ENCODE assay signal across 8 cellular contexts in the genomic region with DNA sequence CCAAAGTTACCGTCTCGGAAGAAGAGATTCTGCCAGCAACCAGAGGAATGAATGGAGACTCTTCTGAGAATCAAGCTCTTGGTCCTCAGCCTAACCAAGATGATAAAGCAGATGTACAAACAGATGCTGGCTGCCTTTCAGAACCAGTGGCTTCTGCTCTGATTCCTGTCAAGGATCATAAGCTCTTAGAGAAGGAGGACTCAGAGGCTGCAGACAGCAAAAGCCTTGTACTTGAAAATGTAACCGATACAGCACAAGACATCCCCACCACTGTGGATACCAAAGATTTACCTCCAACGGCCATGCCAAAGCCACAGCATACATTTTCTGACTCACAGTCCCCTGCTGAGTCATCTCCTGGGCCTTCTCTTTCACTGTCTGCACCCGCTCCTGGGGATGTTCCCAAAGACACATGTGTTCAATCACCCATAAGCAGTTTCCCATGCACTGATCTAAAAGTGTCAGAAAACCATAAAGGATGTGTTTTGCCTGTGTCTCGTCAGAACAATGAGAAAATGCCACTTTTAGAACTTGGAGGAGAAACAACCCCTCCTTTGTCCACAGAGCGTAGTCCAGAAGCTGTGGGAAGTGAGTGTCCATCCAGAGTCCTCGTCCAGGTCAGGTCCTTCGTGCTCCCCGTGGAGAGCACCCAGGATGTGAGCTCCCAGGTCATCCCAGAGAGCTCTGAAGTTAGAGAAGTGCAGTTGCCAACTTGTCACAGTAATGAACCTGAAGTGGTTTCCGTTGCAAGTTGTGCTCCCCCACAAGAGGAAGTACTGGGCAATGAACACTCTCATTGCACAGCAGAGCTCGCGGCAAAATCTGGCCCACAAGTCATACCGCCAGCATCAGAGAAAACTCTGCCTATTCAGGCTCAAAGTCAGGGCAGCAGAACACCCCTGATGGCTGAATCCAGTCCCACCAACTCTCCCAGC.
DNase-seq lines count a peak whose midpoint lies in the region; ATAC-seq, FAIRE-seq and TF ChIP-seq lines count a peak whose summit lies in the region.

No MANE protein-coding gene starts in this region.

- peak overlapping the region; percentile 54 to 78; a peak in 5 of 6 replicates for H3K27ac ChIP-seq in A549

- H3K4me1 ChIP-seq in A549 = peaks cover 13% of the 10 kb centered on the region

- TF ChIP-seq POLR2A in A549 (IDR thresholded peaks at IDR 0.05; ENCODE audit: low read length) = no peak

- TF ChIP-seq EP300 in A549 (IDR thresholded peaks at IDR 0.05) = no peak

- peak; percentile 82 to 87 for ATAC-seq in A549
- peak; percentile 52 for ATAC-seq in GM19035 (IDR thresholded peaks at IDR 0.05; ENCODE audit: unreplicated experiment)
- peak; percentile 52 for ATAC-seq in HG03196 (IDR thresholded peaks at IDR 0.05; ENCODE audit: unreplicated experiment)
- ATAC-seq in SK-N-SH treated with all-trans-retinoic acid at 6 μM for 48 hours = peak; percentile 89

- no peak for TF ChIP-seq CTCF in A549 (IDR thresholded peaks at IDR 0.05)

- peak overlapping the region; percentile 29 for H3K4me2 ChIP-seq in A549

- TF ChIP-seq RAD21 in A549 (conservative IDR thresholded peaks at IDR 0.05 in 1 of 2, IDR thresholded peaks at IDR 0.05 in 1 of 2) = no peak

- no peaks in the 10 kb centered on the region for H3K9me3 Mint-ChIP-seq in activated naive CD4-positive, alpha-beta T cell treated with anti-CD3 and anti-CD28 coated beads, Interleukin-2, amount 50 U/mL, for 24 hours

- peak overlapping the region; percentile 100 for H3K27ac Mint-ChIP-seq in activated naive CD4-positive, alpha-beta T cell treated with anti-CD3 and anti-CD28 coated beads, Interleukin-2, amount 50 U/mL, for 24 hours

- H3K4me3 Mint-ChIP-seq in activated naive CD4-positive, alpha-beta T cell treated with anti-CD3 and anti-CD28 coated beads, Interleukin-2, amount 50 U/mL, for 24 hours = peak overlapping the region; percentile 89

- CTCF ChIA-PET in A549 (lab: Yijun Ruan, JAX) = interaction anchor here (0.9 kb wide), 1 partner anchor 46 kb away, joined by 4 read pairs; no protein-coding TSS in a partner anchor

- 83% methylated on average over 10 of the region's 14 CpGs for WGBS in A549 (ENCODE audit: missing lambda C conversion rate)

- DNase-seq in A549 (ENCODE audit: low read depth in 1 of 2, low spot score in 1 of 2) = peak; percentile 27 to 31
- DNase-seq in kidney tubule cell (ENCODE audit: low spot score) = peak; percentile 91
- DNase-seq in stimulated activated CD8-positive, alpha-beta memory T cell treated with anti-CD3 and anti-CD28 coated beads, Interleukin-7, amount 100 ng/mL, for 4 hours (ENCODE audit: low read depth in 2 of 2) = peak; percentile 66 to 79
- DNase-seq in inferior parietal cortex (ENCODE audit: extremely low spot score) = no peak

- peaks cover 85% of the 10 kb centered on the region for H3K4me1 Mint-ChIP-seq in activated naive CD4-positive, alpha-beta T cell treated with anti-CD3 and anti-CD28 coated beads, Interleukin-2, amount 50 U/mL, for 24 hours

- H3K36me3 Mint-ChIP-seq in activated naive CD4-positive, alpha-beta T cell treated with anti-CD3 and anti-CD28 coated beads, Interleukin-2, amount 50 U/mL, for 24 hours = peaks cover 1% of the 10 kb centered on the region

- no peak for FAIRE-seq in A549 (lab: Jason Lieb, UNC)

- no peak overlapping the region for H3K4me3 ChIP-seq in A549

- H3K9me3 ChIP-seq in A549 = no peaks in the 10 kb centered on the region

- no peaks in the 10 kb centered on the region for H3K27me3 Mint-ChIP-seq in activated naive CD4-positive, alpha-beta T cell treated with anti-CD3 and anti-CD28 coated beads, Interleukin-2, amount 50 U/mL, for 24 hours

- POLR2A ChIA-PET in A549 (lab: Yijun Ruan, JAX) = no interaction called here

TF ChIP-seq in A549, 52 proteins besides CTCF, POLR2A, EP300 and RAD21:
- TF ChIP-seq GATA3 (IDR thresholded peaks at IDR 0.05; ENCODE audit: borderline replicate concordance) (no peak), RCOR1 (IDR thresholded peaks at IDR 0.05; ENCODE audit: low read depth, low read length) (no peak), ESRRA (IDR thresholded peaks at IDR 0.05; ENCODE audit: borderline replicate concordance, low read length) (no peak), RFX5 (IDR thresholded peaks at IDR 0.05) (no peak), FOSL2 (IDR thresholded peaks at IDR 0.05) (0 out of 2 replicates have a peak, but pooled peaks have one; percentile 47), FOSL2 (CRISPR knock-in tag; IDR thresholded peaks at IDR 0.05) (peak; percentile 49; the same call in 1 of the 2 replicates), MAFK (IDR thresholded peaks at IDR 0.05; ENCODE audit: partially characterized antibody) (peak; percentile 50), BCL3 (IDR thresholded peaks at IDR 0.05) (no peak), MAX (IDR thresholded peaks at IDR 0.05) (peak; percentile 44; the same call in 1 of the 2 replicates), ZNF302 (CRISPR knock-in tag; IDR thresholded peaks at IDR 0.05) (no peak), HOXA7 (CRISPR knock-in tag; IDR thresholded peaks at IDR 0.05) (no peak), POLR2AphosphoS2 (conservative IDR thresholded peaks at IDR 0.05; ENCODE audit: low read length) (no peak)

TF ChIP-seq in SK-N-SH treated with all-trans-retinoic acid at 6 μM for 48 hours, 23 proteins besides CTCF, POLR2A, EP300 and RAD21:
- TF ChIP-seq ZC3H10 (CRISPR knock-in tag; IDR thresholded peaks at IDR 0.05) (peak; percentile 18; the same call in 1 of the 2 replicates), CSDC2 (CRISPR knock-in tag; IDR thresholded peaks at IDR 0.05) (0 out of 2 replicates have a peak, but pooled peaks have one; percentile 14), POU6F1 (CRISPR knock-in tag; IDR thresholded peaks at IDR 0.05; ENCODE audit: borderline replicate concordance, low read depth) (no peak), RARB (CRISPR knock-in tag; IDR thresholded peaks at IDR 0.05) (peak; percentile 75; the same call in 1 of the 2 replicates), ZFP3 (CRISPR knock-in tag; IDR thresholded peaks at IDR 0.05) (no peak), ZFP30 (CRISPR knock-in tag; IDR thresholded peaks at IDR 0.05) (no peak), TOX (CRISPR knock-in tag; IDR thresholded peaks at IDR 0.05; ENCODE audit: borderline replicate concordance) (peak; percentile 77), OSR1 (CRISPR knock-in tag; IDR thresholded peaks at IDR 0.05) (no peak)
- TF ChIP-seq, protein P1, sequence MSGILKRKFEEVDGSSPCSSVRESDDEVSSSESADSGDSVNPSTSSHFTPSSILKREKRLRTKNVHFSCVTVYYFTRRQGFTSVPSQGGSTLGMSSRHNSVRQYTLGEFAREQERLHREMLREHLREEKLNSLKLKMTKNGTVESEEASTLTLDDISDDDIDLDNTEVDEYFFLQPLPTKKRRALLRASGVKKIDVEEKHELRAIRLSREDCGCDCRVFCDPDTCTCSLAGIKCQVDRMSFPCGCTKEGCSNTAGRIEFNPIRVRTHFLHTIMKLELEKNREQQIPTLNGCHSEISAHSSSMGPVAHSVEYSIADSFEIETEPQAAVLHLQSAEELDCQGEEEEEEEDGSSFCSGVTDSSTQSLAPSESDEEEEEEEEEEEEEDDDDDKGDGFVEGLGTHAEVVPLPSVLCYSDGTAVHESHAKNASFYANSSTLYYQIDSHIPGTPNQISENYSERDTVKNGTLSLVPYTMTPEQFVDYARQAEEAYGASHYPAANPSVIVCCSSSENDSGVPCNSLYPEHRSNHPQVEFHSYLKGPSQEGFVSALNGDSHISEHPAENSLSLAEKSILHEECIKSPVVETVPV (CRISPR knock-in tag; IDR thresholded peaks at IDR 0.05) = no peak
- TF ChIP-seq, protein P2, sequence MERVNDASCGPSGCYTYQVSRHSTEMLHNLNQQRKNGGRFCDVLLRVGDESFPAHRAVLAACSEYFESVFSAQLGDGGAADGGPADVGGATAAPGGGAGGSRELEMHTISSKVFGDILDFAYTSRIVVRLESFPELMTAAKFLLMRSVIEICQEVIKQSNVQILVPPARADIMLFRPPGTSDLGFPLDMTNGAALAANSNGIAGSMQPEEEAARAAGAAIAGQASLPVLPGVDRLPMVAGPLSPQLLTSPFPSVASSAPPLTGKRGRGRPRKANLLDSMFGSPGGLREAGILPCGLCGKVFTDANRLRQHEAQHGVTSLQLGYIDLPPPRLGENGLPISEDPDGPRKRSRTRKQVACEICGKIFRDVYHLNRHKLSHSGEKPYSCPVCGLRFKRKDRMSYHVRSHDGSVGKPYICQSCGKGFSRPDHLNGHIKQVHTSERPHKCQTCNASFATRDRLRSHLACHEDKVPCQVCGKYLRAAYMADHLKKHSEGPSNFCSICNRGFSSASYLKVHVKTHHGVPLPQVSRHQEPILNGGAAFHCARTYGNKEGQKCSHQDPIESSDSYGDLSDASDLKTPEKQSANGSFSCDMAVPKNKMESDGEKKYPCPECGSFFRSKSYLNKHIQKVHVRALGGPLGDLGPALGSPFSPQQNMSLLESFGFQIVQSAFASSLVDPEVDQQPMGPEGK (CRISPR knock-in tag; IDR thresholded peaks at IDR 0.05; ENCODE audit: borderline replicate concordance) = peak; percentile 61; the same call in 1 of the 2 replicates

Comparison
In these comparisons a context has a peak if more than half of its experiments do, and no peak if none do; other contexts are left out.
1. Of the 1 proteins assayed by ChIP-seq in both A549 and SK-N-SH treated with all-trans-retinoic acid at 6 μM for 48 hours: peak only in A549: none; only in SK-N-SH treated with all-trans-retinoic acid at 6 μM for 48 hours: RARB; in both: none; in neither: 0.